In the genomic region with DNA sequence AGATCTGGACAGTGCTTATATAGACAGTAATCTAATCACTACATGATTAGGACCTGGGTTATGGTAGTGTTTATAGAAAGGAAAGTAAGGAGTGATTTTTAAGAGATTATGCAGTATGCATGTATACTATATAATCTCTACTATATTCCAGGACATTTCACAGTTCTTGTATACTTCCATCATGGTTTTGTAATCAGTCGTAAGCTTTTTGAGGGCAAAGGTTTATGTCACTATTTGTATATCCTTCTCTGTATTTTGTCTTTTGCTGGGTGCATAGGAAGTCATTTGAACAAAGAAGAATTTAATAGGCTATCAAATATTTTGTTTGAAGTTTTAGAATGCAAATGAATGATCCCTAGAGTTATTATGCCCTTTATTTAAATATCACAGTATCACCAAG, we compare ENCODE assay signal across 18 cellular contexts.
"Had no signal": no experiment of that assay in that cellular context is flagged by ENCODE, and none has a peak within 500 bp of the region (broad histone marks: within the 10 kb centered on the region; RNA-seq: fewer than 3 reads in every experiment).

No MANE protein-coding gene starts in this region.

- H3K4me3 ChIP-seq: body of pancreas, esophagus muscularis mucosa, left lung, skin epidermis, thoracic aorta had no signal

- H3K36me3 ChIP-seq: thoracic aorta had no signal

- H3K9me3 ChIP-seq: body of pancreas, esophagus muscularis mucosa, left lung, thoracic aorta had no signal

- H3K27me3 ChIP-seq: body of pancreas, esophagus muscularis mucosa, foreskin keratinocyte, left lung had no signal

- ATAC-seq: foreskin keratinocyte; stimulated activated naive CD8-positive, alpha-beta T cell treated with anti-CD3 and anti-CD28 coated beads, Interleukin-15, amount 100 ng/mL, for 72 hours had no signal

- H3K27me3 Mint-ChIP-seq: activated CD8-positive, alpha-beta T cell treated with anti-CD3 and anti-CD28 coated beads for 36 hours; stimulated activated naive CD8-positive, alpha-beta T cell treated with anti-CD3 and anti-CD28 coated beads, Interleukin-15, amount 100 ng/mL, for 72 hours had no signal

- H3K4me3 Mint-ChIP-seq: activated CD8-positive, alpha-beta T cell treated with anti-CD3 and anti-CD28 coated beads for 36 hours; activated naive CD4-positive, alpha-beta T cell treated with anti-CD3 and anti-CD28 coated beads for 36 hours; activated T-helper 1 cell treated with anti-CD3 and anti-CD28 coated beads, Interleukin-12 subunit alpha, Interleukin-12 subunit beta, Interleukin-2, Interleukin-4 antibody, amounts not matched to agents 30 ng/mL and 10 ng/mL and 1 ng/mL, durations not matched to agents 14 hours and 24 hours and 36 hours; stimulated activated naive CD8-positive, alpha-beta T cell treated with anti-CD3 and anti-CD28 coated beads, Interleukin-15, amount 100 ng/mL, for 72 hours; T-helper 2 cell treated with Interferon-gamma antibody and Interleukin-4, amounts not matched to agents 5 μg/mL and 100 μg/mL, for 36 hours had no signal

- H3K9me3 Mint-ChIP-seq: activated CD8-positive, alpha-beta T cell treated with anti-CD3 and anti-CD28 coated beads for 36 hours; activated naive CD4-positive, alpha-beta T cell treated with anti-CD3 and anti-CD28 coated beads for 36 hours; activated T-helper 1 cell treated with anti-CD3 and anti-CD28 coated beads, Interleukin-12 subunit alpha, Interleukin-12 subunit beta, Interleukin-2, Interleukin-4 antibody, amounts not matched to agents 30 ng/mL and 10 ng/mL and 1 ng/mL, durations not matched to agents 14 hours and 24 hours and 36 hours; stimulated activated naive CD8-positive, alpha-beta T cell treated with anti-CD3 and anti-CD28 coated beads, Interleukin-15, amount 100 ng/mL, for 72 hours; T-helper 2 cell treated with Interferon-gamma antibody and Interleukin-4, amounts not matched to agents 5 μg/mL and 100 μg/mL, for 36 hours had no signal

- H3K27ac Mint-ChIP-seq: activated CD8-positive, alpha-beta T cell treated with anti-CD3 and anti-CD28 coated beads for 36 hours; activated naive CD4-positive, alpha-beta T cell treated with anti-CD3 and anti-CD28 coated beads for 36 hours; activated T-helper 1 cell treated with anti-CD3 and anti-CD28 coated beads, Interleukin-12 subunit alpha, Interleukin-12 subunit beta, Interleukin-2, Interleukin-4 antibody, amounts not matched to agents 30 ng/mL and 10 ng/mL and 1 ng/mL, durations not matched to agents 14 hours and 24 hours and 36 hours; stimulated activated naive CD8-positive, alpha-beta T cell treated with anti-CD3 and anti-CD28 coated beads, Interleukin-15, amount 100 ng/mL, for 72 hours; T-helper 2 cell treated with Interferon-gamma antibody and Interleukin-4, amounts not matched to agents 5 μg/mL and 100 μg/mL, for 36 hours had no signal

- H3K27ac ChIP-seq: esophagus muscularis mucosa, foreskin keratinocyte, left lung, skin epidermis, thoracic aorta had no signal

- DNase-seq: activated CD4-positive, alpha-beta T cell treated with anti-CD3 and anti-CD28 coated beads for 1 hour; activated CD8-positive, alpha-beta memory T cell treated with anti-CD3 and anti-CD28 coated beads, Interleukin-2, amount 50 U/mL, for 4 hours; activated CD8-positive, alpha-beta T cell treated with anti-CD3 and anti-CD28 coated beads for 36 hours; activated naive CD4-positive, alpha-beta T cell treated with anti-CD3 and anti-CD28 coated beads for 36 hours; amniotic stem cell; body of pancreas; cerebellar nuclear complex; foreskin keratinocyte; left lung; mesenchymal stem cell; posterior cingulate gyrus; stimulated activated CD4-positive, alpha-beta T cell treated with anti-CD3 and anti-CD28 coated beads, Interleukin-4, amount 100 ng/mL, for 4 hours; stimulated activated naive CD8-positive, alpha-beta T cell treated with anti-CD3 and anti-CD28 coated beads, Interleukin-15, amount 100 ng/mL, for 72 hours had no signal
